ENCODE assay signal across 8 cellular contexts in the genomic region with DNA sequence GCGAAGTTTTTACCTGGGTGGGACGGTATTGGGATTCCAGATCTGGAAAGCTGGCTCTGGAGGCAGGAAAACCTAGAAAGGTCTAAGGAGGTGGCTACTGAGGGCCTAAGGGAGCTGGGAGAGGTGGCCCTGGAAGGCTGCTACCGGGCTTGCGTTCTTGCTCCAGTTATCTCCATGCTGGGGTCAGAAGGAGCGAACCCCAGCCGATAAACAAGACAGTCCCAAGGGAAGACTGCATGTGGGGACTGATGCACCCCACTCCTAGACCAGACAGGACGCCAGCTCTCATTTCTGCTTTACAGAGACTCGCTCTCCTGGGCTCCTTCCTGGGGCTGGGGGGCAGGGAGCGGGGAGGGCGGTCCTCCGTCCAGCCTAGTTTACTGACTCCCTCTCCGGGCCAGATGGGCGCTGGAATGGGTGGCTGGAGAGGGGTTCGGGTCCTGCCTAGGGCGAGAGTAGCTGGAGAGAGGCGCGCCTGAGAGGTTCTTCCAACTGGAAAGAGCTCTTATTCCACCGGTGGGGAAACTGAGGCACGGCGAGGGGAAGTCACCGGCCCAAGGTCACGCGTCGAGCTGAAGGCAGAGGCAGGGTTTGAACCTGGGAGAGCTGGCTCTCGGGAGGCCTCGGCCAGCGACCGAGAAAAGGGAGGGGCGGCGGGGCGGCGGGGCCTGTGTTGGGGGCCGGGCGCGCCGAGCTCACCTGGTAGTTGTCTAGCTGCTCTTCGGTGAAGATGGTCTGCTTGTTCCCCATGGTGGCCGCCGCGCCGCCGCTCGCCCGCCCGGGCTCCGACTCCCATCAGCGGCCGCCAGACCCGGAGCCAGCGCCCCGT. TPM values are rescaled to one million over a fixed set of nuclear protein-coding genes. Genes with fewer than 3 reads are reported as not detected.
DNase-seq lines count a peak whose midpoint lies in the region; ATAC-seq, FAIRE-seq and TF ChIP-seq lines count a peak whose summit lies in the region.

No MANE protein-coding gene starts in this region.

- ATAC-seq in A549 (peak; percentile 25 to 54; a peak in 5 of 6 replicates), GM19023 (IDR thresholded peaks at IDR 0.05; ENCODE audit: unreplicated experiment) (peak; percentile 39), HG03460 (IDR thresholded peaks at IDR 0.05; ENCODE audit: unreplicated experiment) (peak; percentile 31), K562 (peak; percentile 60), mucosa of descending colon (peak; percentile 4)

- TF ChIP-seq EP300 in A549 (IDR thresholded peaks at IDR 0.05) (no peak), K562 (IDR thresholded peaks at IDR 0.05; ENCODE audit: low read length) (no peak)

- DNase-seq in A549 (ENCODE audit: low read depth in 1 of 2, low spot score in 1 of 2) (peak in 1 of 2 experiments; percentile 25), K562 (ENCODE audit: extremely low read depth in 1 of 4, low spot score in 3 of 4) (peak; percentile 39 to 55 (median 48)), mucosa of descending colon (peak in 2 of 3 donors; percentile 38 to 62), epidermal melanocyte (ENCODE audit: insufficient read length, low spot score) (no peak), cerebellar nuclear complex (lab: John Stamatoyannopoulos, UW) (no peak), D721Med (ENCODE audit: insufficient read length, low spot score) (no peak)

- H3K9me3 ChIP-seq in A549 (no peaks in the 10 kb centered on the region), K562 (replicated peaks; ENCODE audit: control insufficient read depth, insufficient read depth, low read depth, low read length) (no peaks in the 10 kb centered on the region), mucosa of descending colon (no peaks in the 10 kb centered on the region)

- H3K9ac ChIP-seq in K562 (ENCODE audit: insufficient read depth in 1 of 2, low read depth in 2 of 2, low read length in 2 of 2) = peak overlapping the region; percentile 42 to 99; a peak in 3 of 4 replicates

- 0 out of 2 replicates have a peak, but pooled peaks cover 4% of the 10 kb centered on the region for H4K20me1 ChIP-seq in K562 (replicated peaks; ENCODE audit: control insufficient read depth, insufficient read depth, low read length)

- H3K4me1 ChIP-seq in A549 (peaks cover 38% of the 10 kb centered on the region), K562 (replicated peaks in 1 of 2; ENCODE audit: control insufficient read depth in 2 of 2, insufficient read depth in 2 of 2, low read length in 2 of 2) (peaks cover 25 to 31% of the 10 kb centered on the region in 2 experiments), mucosa of descending colon (ENCODE audit: low read depth) (peaks cover 17% of the 10 kb centered on the region)

- H3K36me3 ChIP-seq in K562 (ENCODE audit: control insufficient read depth, insufficient read depth, low read length) = no peaks in the 10 kb centered on the region
- H3K36me3 ChIP-seq in mucosa of descending colon (ENCODE audit: low read depth) = no peaks in the 10 kb centered on the region

- H3K4me2 ChIP-seq in A549 (peak overlapping the region; percentile 91), K562 (ENCODE audit: insufficient read depth, low read length) (peak overlapping the region; percentile 89)

- intact Hi-C loops in K562 (cut with micrococcal nuclease) (loop anchor here (2.0 to 5.0 kb wide), 2 partner anchors 64 to 112 kb away; no protein-coding TSS in a partner anchor), mucosa of descending colon (cut with DNase I, micrococcal nuclease) (loop anchor here in 1 of 2 donors (5.0 kb wide), 1 partner anchor 112 kb away; no protein-coding TSS in a partner anchor)

- peaks cover 4% of the 10 kb centered on the region for H3K9me1 ChIP-seq in K562 (ENCODE audit: control insufficient read depth, insufficient read depth, low read length)

- in situ Hi-C loops in K562 (cut with MboI) = no loop called here

- TF ChIP-seq CTCF in A549 (IDR thresholded peaks at IDR 0.05) (no peak), K562 (IDR thresholded peaks at IDR 0.05 in 2 of 3, conservative IDR thresholded peaks at IDR 0.05 in 1 of 3; ENCODE audit: insufficient read depth in 2 of 3, low read depth in 1 of 3, low read length in 3 of 3) (no peak), mucosa of descending colon (IDR thresholded peaks at IDR 0.05) (no peak), D721Med (IDR thresholded peaks at IDR 0.05; ENCODE audit: insufficient read depth, missing control alignments) (no peak)

- CTCF ChIA-PET in A549 (lab: Yijun Ruan, JAX) = interaction anchor here (0.6 to 9.0 kb wide), 43 partner anchors 9 to 384 kb away, joined by 3 to 116 read pairs (median 5); a partner anchor contains a TSS
- CTCF ChIA-PET in K562 (lab: Yijun Ruan, JAX; ENCODE audit: low intra/inter-chr PET ratio) = interaction anchor here (0.7 to 1.8 kb wide), 4 partner anchors 18 to 110 kb away, joined by 3 to 10 read pairs (median 4); no protein-coding TSS in a partner anchor

- WGBS in A549 (ENCODE audit: missing lambda C conversion rate) = 51% methylated on average over 30 of the region's 51 CpGs
- 20% methylated on average over 29 of the region's 51 CpGs for WGBS in K562 (ENCODE audit: insufficient coverage, low coverage, missing lambda C conversion rate)

- H3K27ac ChIP-seq in A549 (peak overlapping the region; percentile 91 to 94), K562 (ENCODE audit: extremely low read depth, low read depth, low read length) (no peak overlapping the region; the same call in 2 of the 3 replicates)

- TF ChIP-seq POLR2A in A549 (IDR thresholded peaks at IDR 0.05; ENCODE audit: low read length) = no peak
- no peak for TF ChIP-seq POLR2A in K562 (conservative IDR thresholded peaks at IDR 0.05)

- peaks cover 9% of the 10 kb centered on the region; the same call in 2 of the 3 replicates for H3K79me2 ChIP-seq in K562 (ENCODE audit: control insufficient read depth, insufficient read depth, low read length)

- no peaks in the 10 kb centered on the region for H3K27me3 ChIP-seq in K562 (ENCODE audit: control insufficient read depth in 2 of 2, insufficient read depth in 2 of 2, low read length in 2 of 2)

- H3K4me3 ChIP-seq in A549 (peak overlapping the region; percentile 86), K562 (peak overlapping the region; percentile 69), mucosa of descending colon (peak overlapping the region; percentile 34)

- FAIRE-seq in A549 (lab: Jason Lieb, UNC) (no peak), K562 (lab: Jason Lieb, UNC) (no peak), D721Med (lab: Jason Lieb, UNC) (no peak)

- peak overlapping the region; percentile 95 for H2AFZ ChIP-seq in K562 (ENCODE audit: low read depth, low read length)

- POLR2A ChIA-PET in A549 (lab: Yijun Ruan, JAX) (interaction anchor here (0.5 to 4.0 kb wide), 5 partner anchors 8 to 1935 kb away, joined by 3 to 16 read pairs (median 6); a partner anchor contains a TSS), K562 (lab: Yijun Ruan, JAX) (interaction anchor here (0.6 to 1.6 kb wide), 5 partner anchors 9 to 753 kb away, joined by 3 to 7 read pairs (median 4); no protein-coding TSS in a partner anchor)

- TF ChIP-seq RAD21 in A549 (conservative IDR thresholded peaks at IDR 0.05 in 1 of 2, IDR thresholded peaks at IDR 0.05 in 1 of 2) (no peak), K562 (CRISPR knock-in tag; conservative IDR thresholded peaks at IDR 0.05 in 1 of 2, IDR thresholded peaks at IDR 0.05 in 1 of 2) (no peak)

- BruUV-seq in K562 (replicated peaks; lab: Mats Ljungman, UMichigan) = no TSS peak

RNA-seq across cellular contexts. Expression of a gene that starts 0.6 kb away (rescaled TPM):
- polyA plus RNA-seq in A549 (2011; rRNA removed) (16.4 and 21.2 TPM in 2 replicates), A549 (2017; fragmentation: RNase III; extraction: RNeasy Plus Mini Kit Qiagen cat#74134 plus additional on column Dnase treatment) (21.6 to 26.7 TPM (median 25.3 TPM) in 3 replicates), K562 (2011; rRNA removed) (37.4 and 38.2 TPM in 2 replicates), K562 (2014; fragmentation: Illumina TruSeq; extraction: Trizol) (27.3 and 32.7 TPM in 2 replicates), K562 (2014; fragmentation: Nextera tagmentation; extraction: Ambion mirVana) (1 to 10 TPM; 1.5 to 2.0 TPM), K562 (2014; rRNA removed) (19.4 and 26.5 TPM in 2 replicates)
- polyA plus RNA-seq in A549 (2012; cell fraction: cytosol; rRNA removed) = 15.8 and 17.4 TPM in 2 replicates
- polyA plus RNA-seq in A549 (2012; cell fraction: nucleus; rRNA removed) = 6.4 and 7.8 TPM in 2 replicates
- 21.1 and 26.6 TPM in 2 replicates for polyA minus RNA-seq in A549 (2011; rRNA and poly(A)+ RNA removed)
- 3.8 and 11.9 TPM in 2 replicates for total RNA-seq in K562 (2011; cell fraction: chromatin; rRNA removed; ENCODE audit: low replicate concordance)
- 7.2 and 9.5 TPM in 2 replicates for total RNA-seq in K562 (2011; cell fraction: nucleolus; rRNA removed)
- total RNA-seq in K562 (2011; cell fraction: nucleoplasm; rRNA removed) = 8.9 and 12.3 TPM in 2 replicates
- total RNA-seq in K562 (2014; rRNA removed) (22.4 and 33.3 TPM in 2 replicates), K562 (2014; rRNA removed; fragmentation: Illumina TruSeq; extraction: Trizol) (12.5 and 15.9 TPM in 2 replicates), K562 (2015; rRNA removed; fragmentation: Illumina TruSeq; extraction: Trizol) (18.5 and 19.6 TPM in 2 replicates), K562 (2021) (18.3 and 22.9 TPM in 2 replicates), mucosa of descending colon (10 to 100 TPM in 2 of 3 donors, 1 to 10 TPM in 1; 8.1 to 13.7 (median 10.9) TPM)
- 28.4 and 32.0 TPM in 2 replicates for polyA plus RNA-seq in K562 (2011; cell fraction: cytosol; rRNA removed)
- 12.9 and 15.3 TPM in 2 replicates for polyA plus RNA-seq in K562 (2011; cell fraction: nucleus; rRNA removed)
- polyA plus RNA-seq in K562 (2012) = 19.3 and 45.7 TPM in 2 replicates
- polyA minus RNA-seq in K562 (2011; rRNA and poly(A)+ RNA removed) = 42.4 and 47.1 TPM in 2 replicates
- polyA minus RNA-seq in K562 (2011; cell fraction: cytosol; rRNA and poly(A)+ RNA removed) = 15.1 and 20.0 TPM in 2 replicates
- polyA minus RNA-seq in K562 (2011; cell fraction: nucleus; rRNA and poly(A)+ RNA removed) = 3.0 and 4.3 TPM in 2 replicates

RNA-seq across cellular contexts. Expression of a gene that starts 18.5 kb away (rescaled TPM):
- 148 and 149 TPM in 2 replicates for polyA plus RNA-seq in A549 (2011; rRNA removed)
- 53.3 and 59.5 TPM in 2 replicates for polyA plus RNA-seq in A549 (2012; cell fraction: cytosol; rRNA removed)
- polyA plus RNA-seq in A549 (2012; cell fraction: nucleus; rRNA removed) = 30.6 and 50.6 TPM in 2 replicates
- 78.3 to 92.0 TPM (median 85.6 TPM) in 3 replicates for polyA plus RNA-seq in A549 (2017; fragmentation: RNase III; extraction: RNeasy Plus Mini Kit Qiagen cat#74134 plus additional on column Dnase treatment)
- polyA minus RNA-seq in A549 (2011; rRNA and poly(A)+ RNA removed) = 72.2 and 82.0 TPM in 2 replicates
- 51.1 and 92.3 TPM in 2 replicates for total RNA-seq in K562 (2011; cell fraction: chromatin; rRNA removed; ENCODE audit: low replicate concordance)
- total RNA-seq in K562 (2011; cell fraction: nucleolus; rRNA removed) = 31.0 and 36.2 TPM in 2 replicates
- 56.6 and 86.7 TPM in 2 replicates for total RNA-seq in K562 (2011; cell fraction: nucleoplasm; rRNA removed)
- total RNA-seq in K562 (2014; rRNA removed) = 37.4 and 56.3 TPM in 2 replicates
- total RNA-seq in K562 (2014; rRNA removed; fragmentation: Illumina TruSeq; extraction: Trizol) = 94.5 and 101 TPM in 2 replicates
- total RNA-seq in K562 (2015; rRNA removed; fragmentation: Illumina TruSeq; extraction: Trizol) = 77.4 and 87.2 TPM in 2 replicates
- 130 and 131 TPM in 2 replicates for total RNA-seq in K562 (2021)
- polyA plus RNA-seq in K562 (2011; rRNA removed) = 88.5 and 115 TPM in 2 replicates
- 27.8 and 86.0 TPM in 2 replicates for polyA plus RNA-seq in K562 (2011; cell fraction: cytosol; rRNA removed)
- polyA plus RNA-seq in K562 (2011; cell fraction: nucleus; rRNA removed) = 44.5 and 59.2 TPM in 2 replicates
- polyA plus RNA-seq in K562 (2012) = 66.8 and 116 TPM in 2 replicates
- 107 and 116 TPM in 2 replicates for polyA plus RNA-seq in K562 (2014; fragmentation: Illumina TruSeq; extraction: Trizol)
- polyA plus RNA-seq in K562 (2014; fragmentation: Nextera tagmentation; extraction: Ambion mirVana) = 100 to 1,000 TPM; 190 to 249 TPM
- polyA plus RNA-seq in K562 (2014; rRNA removed) = 70.0 and 86.7 TPM in 2 replicates
- 169 and 205 TPM in 2 replicates for polyA minus RNA-seq in K562 (2011; rRNA and poly(A)+ RNA removed)
- polyA minus RNA-seq in K562 (2011; cell fraction: cytosol; rRNA and poly(A)+ RNA removed) = 64.1 and 74.0 TPM in 2 replicates
- polyA minus RNA-seq in K562 (2011; cell fraction: nucleus; rRNA and poly(A)+ RNA removed) = 15.1 and 38.0 TPM in 2 replicates
- total RNA-seq in mucosa of descending colon = 100 to 1,000 TPM; 183 to 227 (median 207) TPM

RNA-seq across cellular contexts. Expression of a gene that starts 38.3 kb away (rescaled TPM):
- polyA plus RNA-seq in A549 (2011; rRNA removed) = not detected in 2 replicates
- not detected in 2 replicates for polyA plus RNA-seq in A549 (2012; cell fraction: cytosol; rRNA removed)
- not detected in 2 replicates for polyA plus RNA-seq in A549 (2012; cell fraction: nucleus; rRNA removed)
- polyA plus RNA-seq in A549 (2017; fragmentation: RNase III; extraction: RNeasy Plus Mini Kit Qiagen cat#74134 plus additional on column Dnase treatment) = not detected in 3 replicates
- not detected in 2 replicates for polyA minus RNA-seq in A549 (2011; rRNA and poly(A)+ RNA removed)
- total RNA-seq in K562 (2011; cell fraction: chromatin; rRNA removed; ENCODE audit: low replicate concordance) = not detected in 2 replicates
- total RNA-seq in K562 (2011; cell fraction: nucleolus; rRNA removed) = not detected in 2 replicates
- total RNA-seq in K562 (2011; cell fraction: nucleoplasm; rRNA removed) = not detected in 2 replicates
- total RNA-seq in K562 (2014; rRNA removed) = not detected in 2 replicates
- total RNA-seq in K562 (2014; rRNA removed; fragmentation: Illumina TruSeq; extraction: Trizol) = not detected in 2 replicates
- total RNA-seq in K562 (2015; rRNA removed; fragmentation: Illumina TruSeq; extraction: Trizol) = not detected in 2 replicates
- not detected in 2 replicates for total RNA-seq in K562 (2021)
- not detected in 2 replicates for polyA plus RNA-seq in K562 (2011; rRNA removed)
- not detected in 2 replicates for polyA plus RNA-seq in K562 (2011; cell fraction: cytosol; rRNA removed)
- polyA plus RNA-seq in K562 (2011; cell fraction: nucleus; rRNA removed) = not detected in 2 replicates
- polyA plus RNA-seq in K562 (2012) = 0.10 and 0.19 TPM in 2 replicates
- polyA plus RNA-seq in K562 (2014; fragmentation: Illumina TruSeq; extraction: Trizol) = not detected in 2 replicates
- polyA plus RNA-seq in K562 (2014; fragmentation: Nextera tagmentation; extraction: Ambion mirVana) = not detected
- polyA plus RNA-seq in K562 (2014; rRNA removed) = not detected in 2 replicates
- not detected in 2 replicates for polyA minus RNA-seq in K562 (2011; rRNA and poly(A)+ RNA removed)
- polyA minus RNA-seq in K562 (2011; cell fraction: cytosol; rRNA and poly(A)+ RNA removed) = not detected in 2 replicates
- polyA minus RNA-seq in K562 (2011; cell fraction: nucleus; rRNA and poly(A)+ RNA removed) = not detected in 2 replicates
- total RNA-seq in mucosa of descending colon = 1 to 10 TPM; 1.9 to 2.8 (median 2.2) TPM

RNA-seq across cellular contexts. Expression of a gene that starts 53.2 kb away (rescaled TPM):
- polyA plus RNA-seq in A549 (2011; rRNA removed) = 13.9 and 14.9 TPM in 2 replicates
- polyA plus RNA-seq in A549 (2012; cell fraction: cytosol; rRNA removed) = 9.4 and 11.8 TPM in 2 replicates
- 34.3 and 50.0 TPM in 2 replicates for polyA plus RNA-seq in A549 (2012; cell fraction: nucleus; rRNA removed)
- polyA plus RNA-seq in A549 (2017; fragmentation: RNase III; extraction: RNeasy Plus Mini Kit Qiagen cat#74134 plus additional on column Dnase treatment) = 11.4 to 13.6 TPM (median 12.6 TPM) in 3 replicates
- polyA minus RNA-seq in A549 (2011; rRNA and poly(A)+ RNA removed) = 18.8 and 19.0 TPM in 2 replicates
- total RNA-seq in K562 (2011; cell fraction: chromatin; rRNA removed; ENCODE audit: low replicate concordance) = 51.5 and 55.8 TPM in 2 replicates
- total RNA-seq in K562 (2011; cell fraction: nucleolus; rRNA removed) = 24.0 and 27.9 TPM in 2 replicates
- 23.0 and 24.5 TPM in 2 replicates for total RNA-seq in K562 (2011; cell fraction: nucleoplasm; rRNA removed)
- total RNA-seq in K562 (2014; rRNA removed) = 5.1 and 6.2 TPM in 2 replicates
- 8.9 and 9.3 TPM in 2 replicates for total RNA-seq in K562 (2014; rRNA removed; fragmentation: Illumina TruSeq; extraction: Trizol)
- total RNA-seq in K562 (2015; rRNA removed; fragmentation: Illumina TruSeq; extraction: Trizol) = 7.8 and 8.9 TPM in 2 replicates
- 10.1 and 10.7 TPM in 2 replicates for total RNA-seq in K562 (2021)
- polyA plus RNA-seq in K562 (2011; rRNA removed) = 13.7 and 16.3 TPM in 2 replicates
- polyA plus RNA-seq in K562 (2011; cell fraction: cytosol; rRNA removed) = 9.0 and 12.5 TPM in 2 replicates
- polyA plus RNA-seq in K562 (2011; cell fraction: nucleus; rRNA removed) = 28.9 and 35.0 TPM in 2 replicates
- 5.8 and 15.9 TPM in 2 replicates for polyA plus RNA-seq in K562 (2012)
- polyA plus RNA-seq in K562 (2014; fragmentation: Illumina TruSeq; extraction: Trizol) = 7.7 and 9.2 TPM in 2 replicates
- polyA plus RNA-seq in K562 (2014; fragmentation: Nextera tagmentation; extraction: Ambion mirVana) = under 1 TPM; 0.15 to 0.48 TPM
- polyA plus RNA-seq in K562 (2014; rRNA removed) = 6.5 and 6.9 TPM in 2 replicates
- polyA minus RNA-seq in K562 (2011; rRNA and poly(A)+ RNA removed) = 10.0 and 13.7 TPM in 2 replicates
- 5.5 and 8.6 TPM in 2 replicates for polyA minus RNA-seq in K562 (2011; cell fraction: cytosol; rRNA and poly(A)+ RNA removed)
- polyA minus RNA-seq in K562 (2011; cell fraction: nucleus; rRNA and poly(A)+ RNA removed) = 7.5 and 11.8 TPM in 2 replicates
- total RNA-seq in mucosa of descending colon = 10 to 100 TPM; 54.8 to 65.6 (median 57.0) TPM

Comparison
In these comparisons a context has a peak if more than half of its experiments do, and no peak if none do; other contexts are left out.
1. ATAC-seq: peak in every context shown above with its lines; median percentile 60 in K562; 40 in A549; 39 in GM19023; 31 in HG03460; 4 in mucosa of descending colon.
2. DNase-seq: peak in K562 (4 of 4) and mucosa of descending colon (2 of 3); none in epidermal melanocyte (single experiment), cerebellar nuclear complex (0 of 2) and D721Med (single experiment).
3. H3K4me3 ChIP-seq: peak in every context shown above with its lines; median percentile 86 in A549; 69 in K562; 34 in mucosa of descending colon.